ENCODE assay signal across 1 cellular context in the genomic region with DNA sequence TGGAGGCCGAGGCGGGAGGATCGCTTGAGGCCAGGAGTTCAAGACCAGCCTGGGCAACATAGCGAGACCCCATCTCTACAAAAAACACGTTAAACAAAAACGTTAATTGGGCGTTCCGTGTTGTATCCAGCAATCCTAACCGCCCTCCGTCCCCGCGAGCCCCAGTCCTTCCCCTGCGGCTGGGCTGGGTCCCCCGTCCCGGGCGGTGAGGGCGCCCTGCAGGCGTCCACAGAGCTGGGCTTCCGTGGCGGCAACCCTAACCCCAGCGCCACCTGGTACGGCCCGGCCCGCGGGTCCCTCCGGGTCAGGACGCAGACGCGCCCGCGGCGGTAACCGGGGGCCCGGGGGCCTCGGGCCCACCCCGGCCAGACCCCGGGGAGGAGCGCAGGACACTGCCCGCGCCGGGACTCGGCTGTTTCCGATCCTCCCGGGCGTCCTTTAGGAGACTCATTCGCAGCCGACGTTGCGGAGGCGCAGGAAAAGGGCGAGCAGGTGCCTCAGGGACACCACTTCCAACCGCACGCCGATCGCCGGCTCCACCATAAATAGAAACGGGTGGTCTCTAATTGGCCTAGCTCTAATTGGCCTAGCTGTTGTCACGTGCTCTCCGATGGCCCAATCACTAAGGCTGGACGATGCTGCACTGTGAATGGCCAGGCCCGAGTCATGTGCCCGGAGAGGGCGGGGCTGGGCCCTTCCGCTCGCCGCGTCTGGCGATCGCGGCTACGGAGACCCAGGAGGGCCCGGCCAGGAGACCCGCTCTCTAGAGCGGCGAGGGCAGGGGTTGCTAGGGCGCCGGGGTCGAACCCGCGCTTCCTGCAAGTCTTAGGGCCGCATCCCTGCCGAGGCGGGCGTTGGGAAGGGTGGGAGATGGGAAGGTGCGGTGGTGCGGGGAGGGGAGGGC.
TF ChIP-seq lines count a peak whose summit lies in the region.

No MANE protein-coding gene starts in this region.

TF ChIP-seq in HepG2, 621 proteins besides CTCF, POLR2A, EP300 and RAD21 (continued from another document and continues in another):
- TF ChIP-seq, protein P1, sequence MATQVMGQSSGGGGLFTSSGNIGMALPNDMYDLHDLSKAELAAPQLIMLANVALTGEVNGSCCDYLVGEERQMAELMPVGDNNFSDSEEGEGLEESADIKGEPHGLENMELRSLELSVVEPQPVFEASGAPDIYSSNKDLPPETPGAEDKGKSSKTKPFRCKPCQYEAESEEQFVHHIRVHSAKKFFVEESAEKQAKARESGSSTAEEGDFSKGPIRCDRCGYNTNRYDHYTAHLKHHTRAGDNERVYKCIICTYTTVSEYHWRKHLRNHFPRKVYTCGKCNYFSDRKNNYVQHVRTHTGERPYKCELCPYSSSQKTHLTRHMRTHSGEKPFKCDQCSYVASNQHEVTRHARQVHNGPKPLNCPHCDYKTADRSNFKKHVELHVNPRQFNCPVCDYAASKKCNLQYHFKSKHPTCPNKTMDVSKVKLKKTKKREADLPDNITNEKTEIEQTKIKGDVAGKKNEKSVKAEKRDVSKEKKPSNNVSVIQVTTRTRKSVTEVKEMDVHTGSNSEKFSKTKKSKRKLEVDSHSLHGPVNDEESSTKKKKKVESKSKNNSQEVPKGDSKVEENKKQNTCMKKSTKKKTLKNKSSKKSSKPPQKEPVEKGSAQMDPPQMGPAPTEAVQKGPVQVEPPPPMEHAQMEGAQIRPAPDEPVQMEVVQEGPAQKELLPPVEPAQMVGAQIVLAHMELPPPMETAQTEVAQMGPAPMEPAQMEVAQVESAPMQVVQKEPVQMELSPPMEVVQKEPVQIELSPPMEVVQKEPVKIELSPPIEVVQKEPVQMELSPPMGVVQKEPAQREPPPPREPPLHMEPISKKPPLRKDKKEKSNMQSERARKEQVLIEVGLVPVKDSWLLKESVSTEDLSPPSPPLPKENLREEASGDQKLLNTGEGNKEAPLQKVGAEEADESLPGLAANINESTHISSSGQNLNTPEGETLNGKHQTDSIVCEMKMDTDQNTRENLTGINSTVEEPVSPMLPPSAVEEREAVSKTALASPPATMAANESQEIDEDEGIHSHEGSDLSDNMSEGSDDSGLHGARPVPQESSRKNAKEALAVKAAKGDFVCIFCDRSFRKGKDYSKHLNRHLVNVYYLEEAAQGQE (IDR thresholded peaks at IDR 0.05; ENCODE audit: borderline replicate concordance in 1 of 2, low read depth in 1 of 2, low read length in 2 of 2) = 0 out of 4 replicates have a peak, but pooled peaks of 1 of the 2 experiments have one; percentile 16
- TF ChIP-seq, protein P2, sequence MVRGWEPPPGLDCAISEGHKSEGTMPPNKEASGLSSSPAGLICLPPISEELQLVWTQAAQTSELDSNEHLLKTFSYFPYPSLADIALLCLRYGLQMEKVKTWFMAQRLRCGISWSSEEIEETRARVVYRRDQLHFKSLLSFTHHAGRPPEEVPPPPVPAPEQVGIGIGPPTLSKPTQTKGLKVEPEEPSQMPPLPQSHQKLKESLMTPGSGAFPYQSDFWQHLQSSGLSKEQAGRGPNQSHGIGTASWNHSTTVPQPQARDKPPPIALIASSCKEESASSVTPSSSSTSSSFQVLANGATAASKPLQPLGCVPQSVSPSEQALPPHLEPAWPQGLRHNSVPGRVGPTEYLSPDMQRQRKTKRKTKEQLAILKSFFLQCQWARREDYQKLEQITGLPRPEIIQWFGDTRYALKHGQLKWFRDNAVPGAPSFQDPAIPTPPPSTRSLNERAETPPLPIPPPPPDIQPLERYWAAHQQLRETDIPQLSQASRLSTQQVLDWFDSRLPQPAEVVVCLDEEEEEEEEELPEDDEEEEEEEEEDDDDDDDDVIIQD (CRISPR knock-in tag; IDR thresholded peaks at IDR 0.05; ENCODE audit: low read depth) = no peak; the same call in 1 of the 2 replicates
- TF ChIP-seq NFKB2 (CRISPR knock-in tag; IDR thresholded peaks at IDR 0.05; ENCODE audit: borderline replicate concordance) (no peak), HDAC2 (CRISPR knock-in tag; IDR thresholded peaks at IDR 0.05) (peak; percentile 60), XRCC5 (optimal IDR thresholded peaks at IDR 0.05; ENCODE audit: low read length) (peak; percentile 56), POLR2AphosphoS5 (IDR thresholded peaks at IDR 0.05; ENCODE audit: low read depth, low read length) (peak; percentile 99), ZNF720 (CRISPR knock-in tag; IDR thresholded peaks at IDR 0.05) (no peak), ZNF883 (CRISPR knock-in tag; IDR thresholded peaks at IDR 0.05; ENCODE audit: not compliant biosample characterization) (peak; percentile 81), KDM2A (CRISPR knock-in tag; IDR thresholded peaks at IDR 0.05; ENCODE audit: borderline replicate concordance, low read depth) (peak; percentile 81), ZKSCAN8 (CRISPR knock-in tag; IDR thresholded peaks at IDR 0.05; ENCODE audit: borderline replicate concordance) (no peak), SOX6 (IDR thresholded peaks at IDR 0.05) (no peak), SOX6 (CRISPR knock-in tag; IDR thresholded peaks at IDR 0.05) (no peak), NCOA1 (CRISPR knock-in tag; IDR thresholded peaks at IDR 0.05) (peak; percentile 96), NFKBIZ (CRISPR knock-in tag; IDR thresholded peaks at IDR 0.05) (0 out of 2 replicates have a peak, but pooled peaks have one; percentile 68), ZNF331 (CRISPR knock-in tag; IDR thresholded peaks at IDR 0.05) (peak; percentile 53), FOXJ3 (CRISPR knock-in tag; IDR thresholded peaks at IDR 0.05; ENCODE audit: borderline replicate concordance) (no peak), SPEN (CRISPR knock-in tag; IDR thresholded peaks at IDR 0.05; ENCODE audit: low read depth) (peak; percentile 77), RFX3 (CRISPR knock-in tag; IDR thresholded peaks at IDR 0.05) (no peak), XBP1 (CRISPR knock-in tag; IDR thresholded peaks at IDR 0.05) (no peak), ZNF12 (CRISPR knock-in tag; IDR thresholded peaks at IDR 0.05) (no peak; the same call in 1 of the 2 replicates), NBN (conservative IDR thresholded peaks at IDR 0.05) (no peak), PHB2 (IDR thresholded peaks at IDR 0.05; ENCODE audit: partially characterized antibody) (no peak), ZNF30 (CRISPR knock-in tag; IDR thresholded peaks at IDR 0.05) (peak; percentile 94), MAF1 (CRISPR knock-in tag; IDR thresholded peaks at IDR 0.05; ENCODE audit: borderline replicate concordance) (peak; percentile 58; the same call in 1 of the 2 replicates), ZFYVE20 (CRISPR knock-in tag; IDR thresholded peaks at IDR 0.05; ENCODE audit: borderline replicate concordance, low read depth) (no peak), BORCS8-MEF2B (CRISPR knock-in tag; IDR thresholded peaks at IDR 0.05) (peak; percentile 83), SP4 (CRISPR knock-in tag; IDR thresholded peaks at IDR 0.05) (peak; percentile 72), ZNF34 (CRISPR knock-in tag; IDR thresholded peaks at IDR 0.05; ENCODE audit: borderline replicate concordance) (no peak), HOXA7 (CRISPR knock-in tag; IDR thresholded peaks at IDR 0.05) (no peak)
- TF ChIP-seq, protein P3, sequence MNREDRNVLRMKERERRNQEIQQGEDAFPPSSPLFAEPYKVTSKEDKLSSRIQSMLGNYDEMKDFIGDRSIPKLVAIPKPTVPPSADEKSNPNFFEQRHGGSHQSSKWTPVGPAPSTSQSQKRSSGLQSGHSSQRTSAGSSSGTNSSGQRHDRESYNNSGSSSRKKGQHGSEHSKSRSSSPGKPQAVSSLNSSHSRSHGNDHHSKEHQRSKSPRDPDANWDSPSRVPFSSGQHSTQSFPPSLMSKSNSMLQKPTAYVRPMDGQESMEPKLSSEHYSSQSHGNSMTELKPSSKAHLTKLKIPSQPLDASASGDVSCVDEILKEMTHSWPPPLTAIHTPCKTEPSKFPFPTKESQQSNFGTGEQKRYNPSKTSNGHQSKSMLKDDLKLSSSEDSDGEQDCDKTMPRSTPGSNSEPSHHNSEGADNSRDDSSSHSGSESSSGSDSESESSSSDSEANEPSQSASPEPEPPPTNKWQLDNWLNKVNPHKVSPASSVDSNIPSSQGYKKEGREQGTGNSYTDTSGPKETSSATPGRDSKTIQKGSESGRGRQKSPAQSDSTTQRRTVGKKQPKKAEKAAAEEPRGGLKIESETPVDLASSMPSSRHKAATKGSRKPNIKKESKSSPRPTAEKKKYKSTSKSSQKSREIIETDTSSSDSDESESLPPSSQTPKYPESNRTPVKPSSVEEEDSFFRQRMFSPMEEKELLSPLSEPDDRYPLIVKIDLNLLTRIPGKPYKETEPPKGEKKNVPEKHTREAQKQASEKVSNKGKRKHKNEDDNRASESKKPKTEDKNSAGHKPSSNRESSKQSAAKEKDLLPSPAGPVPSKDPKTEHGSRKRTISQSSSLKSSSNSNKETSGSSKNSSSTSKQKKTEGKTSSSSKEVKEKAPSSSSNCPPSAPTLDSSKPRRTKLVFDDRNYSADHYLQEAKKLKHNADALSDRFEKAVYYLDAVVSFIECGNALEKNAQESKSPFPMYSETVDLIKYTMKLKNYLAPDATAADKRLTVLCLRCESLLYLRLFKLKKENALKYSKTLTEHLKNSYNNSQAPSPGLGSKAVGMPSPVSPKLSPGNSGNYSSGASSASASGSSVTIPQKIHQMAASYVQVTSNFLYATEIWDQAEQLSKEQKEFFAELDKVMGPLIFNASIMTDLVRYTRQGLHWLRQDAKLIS (CRISPR knock-in tag; IDR thresholded peaks at IDR 0.05) = no peak
- TF ChIP-seq, protein P4, sequence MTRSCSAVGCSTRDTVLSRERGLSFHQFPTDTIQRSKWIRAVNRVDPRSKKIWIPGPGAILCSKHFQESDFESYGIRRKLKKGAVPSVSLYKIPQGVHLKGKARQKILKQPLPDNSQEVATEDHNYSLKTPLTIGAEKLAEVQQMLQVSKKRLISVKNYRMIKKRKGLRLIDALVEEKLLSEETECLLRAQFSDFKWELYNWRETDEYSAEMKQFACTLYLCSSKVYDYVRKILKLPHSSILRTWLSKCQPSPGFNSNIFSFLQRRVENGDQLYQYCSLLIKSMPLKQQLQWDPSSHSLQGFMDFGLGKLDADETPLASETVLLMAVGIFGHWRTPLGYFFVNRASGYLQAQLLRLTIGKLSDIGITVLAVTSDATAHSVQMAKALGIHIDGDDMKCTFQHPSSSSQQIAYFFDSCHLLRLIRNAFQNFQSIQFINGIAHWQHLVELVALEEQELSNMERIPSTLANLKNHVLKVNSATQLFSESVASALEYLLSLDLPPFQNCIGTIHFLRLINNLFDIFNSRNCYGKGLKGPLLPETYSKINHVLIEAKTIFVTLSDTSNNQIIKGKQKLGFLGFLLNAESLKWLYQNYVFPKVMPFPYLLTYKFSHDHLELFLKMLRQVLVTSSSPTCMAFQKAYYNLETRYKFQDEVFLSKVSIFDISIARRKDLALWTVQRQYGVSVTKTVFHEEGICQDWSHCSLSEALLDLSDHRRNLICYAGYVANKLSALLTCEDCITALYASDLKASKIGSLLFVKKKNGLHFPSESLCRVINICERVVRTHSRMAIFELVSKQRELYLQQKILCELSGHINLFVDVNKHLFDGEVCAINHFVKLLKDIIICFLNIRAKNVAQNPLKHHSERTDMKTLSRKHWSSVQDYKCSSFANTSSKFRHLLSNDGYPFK (CRISPR knock-in tag; IDR thresholded peaks at IDR 0.05; ENCODE audit: borderline replicate concordance) = peak; percentile 58; the same call in 1 of the 2 replicates
- TF ChIP-seq, protein P5, sequence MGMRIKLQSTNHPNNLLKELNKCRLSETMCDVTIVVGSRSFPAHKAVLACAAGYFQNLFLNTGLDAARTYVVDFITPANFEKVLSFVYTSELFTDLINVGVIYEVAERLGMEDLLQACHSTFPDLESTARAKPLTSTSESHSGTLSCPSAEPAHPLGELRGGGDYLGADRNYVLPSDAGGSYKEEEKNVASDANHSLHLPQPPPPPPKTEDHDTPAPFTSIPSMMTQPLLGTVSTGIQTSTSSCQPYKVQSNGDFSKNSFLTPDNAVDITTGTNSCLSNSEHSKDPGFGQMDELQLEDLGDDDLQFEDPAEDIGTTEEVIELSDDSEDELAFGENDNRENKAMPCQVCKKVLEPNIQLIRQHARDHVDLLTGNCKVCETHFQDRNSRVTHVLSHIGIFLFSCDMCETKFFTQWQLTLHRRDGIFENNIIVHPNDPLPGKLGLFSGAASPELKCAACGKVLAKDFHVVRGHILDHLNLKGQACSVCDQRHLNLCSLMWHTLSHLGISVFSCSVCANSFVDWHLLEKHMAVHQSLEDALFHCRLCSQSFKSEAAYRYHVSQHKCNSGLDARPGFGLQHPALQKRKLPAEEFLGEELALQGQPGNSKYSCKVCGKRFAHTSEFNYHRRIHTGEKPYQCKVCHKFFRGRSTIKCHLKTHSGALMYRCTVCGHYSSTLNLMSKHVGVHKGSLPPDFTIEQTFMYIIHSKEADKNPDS (CRISPR knock-in tag; IDR thresholded peaks at IDR 0.05) = peak; percentile 86
- TF ChIP-seq, protein P6, sequence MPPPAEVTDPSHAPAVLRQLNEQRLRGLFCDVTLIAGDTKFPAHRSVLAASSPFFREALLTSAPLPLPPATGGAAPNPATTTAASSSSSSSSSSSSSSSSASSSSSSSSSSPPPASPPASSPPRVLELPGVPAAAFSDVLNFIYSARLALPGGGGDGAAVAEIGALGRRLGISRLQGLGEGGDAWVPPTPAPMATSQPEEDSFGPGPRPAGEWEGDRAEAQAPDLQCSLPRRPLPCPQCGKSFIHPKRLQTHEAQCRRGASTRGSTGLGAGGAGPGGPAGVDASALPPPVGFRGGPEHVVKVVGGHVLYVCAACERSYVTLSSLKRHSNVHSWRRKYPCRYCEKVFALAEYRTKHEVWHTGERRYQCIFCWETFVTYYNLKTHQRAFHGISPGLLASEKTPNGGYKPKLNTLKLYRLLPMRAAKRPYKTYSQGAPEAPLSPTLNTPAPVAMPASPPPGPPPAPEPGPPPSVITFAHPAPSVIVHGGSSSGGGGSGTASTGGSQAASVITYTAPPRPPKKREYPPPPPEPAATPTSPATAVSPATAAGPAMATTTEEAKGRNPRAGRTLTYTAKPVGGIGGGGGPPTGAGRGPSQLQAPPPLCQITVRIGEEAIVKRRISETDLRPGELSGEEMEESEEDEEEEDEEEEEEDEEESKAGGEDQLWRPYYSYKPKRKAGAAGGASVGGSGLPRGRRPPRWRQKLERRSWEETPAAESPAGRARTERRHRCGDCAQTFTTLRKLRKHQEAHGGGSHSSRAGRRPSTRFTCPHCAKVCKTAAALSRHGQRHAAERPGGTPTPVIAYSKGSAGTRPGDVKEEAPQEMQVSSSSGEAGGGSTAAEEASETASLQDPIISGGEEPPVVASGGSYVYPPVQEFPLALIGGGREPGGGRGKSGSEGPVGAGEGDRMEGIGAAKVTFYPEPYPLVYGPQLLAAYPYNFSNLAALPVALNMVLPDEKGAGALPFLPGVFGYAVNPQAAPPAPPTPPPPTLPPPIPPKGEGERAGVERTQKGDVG (CRISPR knock-in tag; IDR thresholded peaks at IDR 0.05; ENCODE audit: borderline replicate concordance) = peak; percentile 55; the same call in 1 of the 2 replicates
- TF ChIP-seq, protein P7, sequence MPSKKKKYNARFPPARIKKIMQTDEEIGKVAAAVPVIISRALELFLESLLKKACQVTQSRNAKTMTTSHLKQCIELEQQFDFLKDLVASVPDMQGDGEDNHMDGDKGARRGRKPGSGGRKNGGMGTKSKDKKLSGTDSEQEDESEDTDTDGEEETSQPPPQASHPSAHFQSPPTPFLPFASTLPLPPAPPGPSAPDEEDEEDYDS (CRISPR knock-in tag; IDR thresholded peaks at IDR 0.05) = peak; percentile 100
- TF ChIP-seq, protein P8, sequence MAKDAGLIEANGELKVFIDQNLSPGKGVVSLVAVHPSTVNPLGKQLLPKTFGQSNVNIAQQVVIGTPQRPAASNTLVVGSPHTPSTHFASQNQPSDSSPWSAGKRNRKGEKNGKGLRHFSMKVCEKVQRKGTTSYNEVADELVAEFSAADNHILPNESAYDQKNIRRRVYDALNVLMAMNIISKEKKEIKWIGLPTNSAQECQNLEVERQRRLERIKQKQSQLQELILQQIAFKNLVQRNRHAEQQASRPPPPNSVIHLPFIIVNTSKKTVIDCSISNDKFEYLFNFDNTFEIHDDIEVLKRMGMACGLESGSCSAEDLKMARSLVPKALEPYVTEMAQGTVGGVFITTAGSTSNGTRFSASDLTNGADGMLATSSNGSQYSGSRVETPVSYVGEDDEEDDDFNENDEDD (CRISPR knock-in tag; IDR thresholded peaks at IDR 0.05; ENCODE audit: borderline replicate concordance) = peak; percentile 53; the same call in 1 of the 2 replicates
